23 cellular contexts compared by ENCODE assay signal in the genomic region with DNA sequence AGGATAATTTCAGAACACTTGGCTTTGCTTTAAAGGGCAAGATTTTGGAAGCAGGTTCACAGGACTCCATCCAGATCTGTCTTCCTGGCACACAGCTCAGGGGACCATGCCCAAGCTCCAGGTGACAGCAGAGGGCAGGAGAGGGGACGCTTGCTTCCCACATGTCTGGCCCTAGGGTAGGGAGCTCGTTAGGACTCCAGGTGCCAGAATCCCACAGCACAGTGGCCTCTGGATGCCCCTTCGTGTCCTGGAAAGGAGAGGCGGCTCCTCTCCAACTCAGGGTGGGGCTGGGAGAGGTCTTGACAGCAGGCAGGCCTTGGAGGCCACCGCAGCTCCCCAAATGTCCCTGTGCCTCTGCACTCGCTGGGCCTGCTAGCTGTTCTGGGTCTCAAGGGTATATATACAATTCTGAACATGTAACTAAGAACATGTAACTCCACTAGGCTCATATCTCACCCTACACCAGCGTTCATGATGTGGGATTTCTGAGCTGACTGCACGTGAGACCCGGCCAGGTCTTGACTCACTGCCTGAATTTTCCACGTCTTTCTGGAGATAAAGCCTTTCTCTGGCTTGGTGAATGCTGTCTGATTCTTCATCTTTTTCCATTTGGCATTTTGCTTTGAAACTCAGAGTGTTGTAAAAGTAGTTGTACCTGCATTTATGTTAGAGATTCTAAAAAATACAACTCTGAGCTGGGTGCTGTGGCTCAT. TPM values are rescaled to one million over a fixed set of nuclear protein-coding genes. Genes with fewer than 3 reads are reported as not detected.
DNase-seq lines count a peak whose midpoint lies in the region; ATAC-seq and TF ChIP-seq lines count a peak whose summit lies in the region.
"Had no signal": no experiment of that assay in that cellular context is flagged by ENCODE, and none has a peak within 500 bp of the region (broad histone marks: within the 10 kb centered on the region; RNA-seq: fewer than 3 reads in every experiment).

No MANE protein-coding gene starts in this region.

- H3K4me3 ChIP-seq in left ventricle myocardium inferior (no peak overlapping the region), right cardiac atrium (ENCODE audit: low read length) (no peak overlapping the region), upper lobe of right lung (no peak overlapping the region)
- H3K4me3 ChIP-seq: SJSA1, transverse colon had no signal

- H3K27me3 ChIP-seq in left ventricle myocardium inferior (ENCODE audit: low read depth), result no peaks in the 10 kb centered on the region
- H3K27me3 ChIP-seq in right cardiac atrium (ENCODE audit: control insufficient read depth, insufficient read depth), result no peaks in the 10 kb centered on the region
- H3K27me3 ChIP-seq in upper lobe of right lung, result no peaks in the 10 kb centered on the region
- H3K27me3 ChIP-seq: SJSA1 had no signal

- WGBS in right cardiac atrium, result 54% methylated on average over 10 of the region's 10 CpGs

- peak overlapping the region; percentile 34 for H3K27ac Mint-ChIP-seq in T-helper 17 cell
- H3K27ac Mint-ChIP-seq: activated naive CD8-positive, alpha-beta T cell treated with anti-CD3 and anti-CD28 coated beads, Interleukin-2, amount 50 U/mL, for 24 hours; activated T-helper 17 cell treated with anti-CD3 and anti-CD28 coated beads, Interleukin-2, amount 50 U/mL, for 72 hours; CD4-positive, CD25-positive, alpha-beta regulatory T cell; stimulated activated naive B cell treated with anti-CD40 and anti-IgM and Interleukin-4, amounts not matched to agents 10 μg/mL and 1 μg/mL and 100 μg/mL, for 72 hours had no signal

- no peaks in the 10 kb centered on the region for H3K36me3 Mint-ChIP-seq in T-helper 17 cell (ENCODE audit: low read depth)
- H3K36me3 Mint-ChIP-seq: CD4-positive, CD25-positive, alpha-beta regulatory T cell; stimulated activated naive B cell treated with anti-CD40 and anti-IgM and Interleukin-4, amounts not matched to agents 10 μg/mL and 1 μg/mL and 100 μg/mL, for 72 hours had no signal

- H3K27me3 Mint-ChIP-seq in T-helper 17 cell, result peaks cover 6% of the 10 kb centered on the region

- H3K9me3 ChIP-seq in left ventricle myocardium inferior (replicated peaks), result no peaks in the 10 kb centered on the region
- no peaks in the 10 kb centered on the region for H3K9me3 ChIP-seq in T-helper 17 cell (ENCODE audit: control insufficient read depth, low read length, poor library complexity, severe bottlenecking)
- no peaks in the 10 kb centered on the region for H3K9me3 ChIP-seq in right cardiac atrium (ENCODE audit: control insufficient read depth, low read length)
- no peaks in the 10 kb centered on the region for H3K9me3 ChIP-seq in upper lobe of right lung
- H3K9me3 ChIP-seq: SJSA1, transverse colon had no signal

- H3K36me3 ChIP-seq in left ventricle myocardium inferior (no peaks in the 10 kb centered on the region), upper lobe of right lung (no peaks in the 10 kb centered on the region)
- H3K36me3 ChIP-seq: SJSA1, transverse colon had no signal

- intact Hi-C loops in Right ventricle myocardium inferior (cut with DNase I), result no loop called here
- intact Hi-C loops in left ventricle myocardium inferior (cut with micrococcal nuclease), result no loop called here
- intact Hi-C loops in right cardiac atrium (cut with DNase I), result no loop called here
- intact Hi-C loops in upper lobe of right lung (cut with DNase I), result no loop called here

- H3K4me1 ChIP-seq in left ventricle myocardium inferior (peaks cover 4% of the 10 kb centered on the region), right cardiac atrium (ENCODE audit: control insufficient read depth, insufficient read depth, low read length) (peaks cover 3% of the 10 kb centered on the region), upper lobe of right lung (no peaks in the 10 kb centered on the region)
- H3K4me1 ChIP-seq: transverse colon had no signal

- no peak overlapping the region for H3K4me3 Mint-ChIP-seq in T-helper 17 cell
- H3K4me3 Mint-ChIP-seq: activated naive CD8-positive, alpha-beta T cell treated with anti-CD3 and anti-CD28 coated beads, Interleukin-2, amount 50 U/mL, for 24 hours; activated T-helper 17 cell treated with anti-CD3 and anti-CD28 coated beads, Interleukin-2, amount 50 U/mL, for 72 hours; CD4-positive, CD25-positive, alpha-beta regulatory T cell; central memory CD8-positive, alpha-beta T cell; stimulated activated naive B cell treated with anti-CD40 and anti-IgM and Interleukin-4, amounts not matched to agents 10 μg/mL and 1 μg/mL and 100 μg/mL, for 72 hours had no signal

- H3K27ac ChIP-seq in left ventricle myocardium inferior (replicated peaks) (no peak overlapping the region), right cardiac atrium (ENCODE audit: low read length) (no peak overlapping the region), upper lobe of right lung (no peak overlapping the region)
- H3K27ac ChIP-seq: KMS-11, SJSA1 had no signal

- TF ChIP-seq CTCF in left ventricle myocardium inferior (IDR thresholded peaks at IDR 0.05; ENCODE audit: borderline replicate concordance) (no peak), upper lobe of right lung (IDR thresholded peaks at IDR 0.05) (no peak), GM10266 (IDR thresholded peaks at IDR 0.05; ENCODE audit: control insufficient read depth, insufficient read depth, low read depth, missing control alignments) (no peak)

- peaks cover 6% of the 10 kb centered on the region for H3K4me1 Mint-ChIP-seq in T-helper 17 cell
- H3K4me1 Mint-ChIP-seq: activated naive CD8-positive, alpha-beta T cell treated with anti-CD3 and anti-CD28 coated beads, Interleukin-2, amount 50 U/mL, for 24 hours; activated T-helper 17 cell treated with anti-CD3 and anti-CD28 coated beads, Interleukin-2, amount 50 U/mL, for 72 hours; CD4-positive, CD25-positive, alpha-beta regulatory T cell; central memory CD8-positive, alpha-beta T cell; stimulated activated naive B cell treated with anti-CD40 and anti-IgM and Interleukin-4, amounts not matched to agents 10 μg/mL and 1 μg/mL and 100 μg/mL, for 72 hours had no signal

- ATAC-seq in Right ventricle myocardium inferior, result peak; percentile 50
- ATAC-seq in T-helper 17 cell, result no peak
- peak; percentile 56 to 73 for ATAC-seq in right cardiac atrium
- peak; percentile 36 for ATAC-seq in upper lobe of right lung
- no peak for ATAC-seq in GM21390 (IDR thresholded peaks at IDR 0.05; ENCODE audit: unreplicated experiment)
- ATAC-seq: activated naive CD8-positive, alpha-beta T cell treated with anti-CD3 and anti-CD28 coated beads, Interleukin-2, amount 50 U/mL, for 24 hours; activated T-helper 17 cell treated with anti-CD3 and anti-CD28 coated beads, Interleukin-2, amount 50 U/mL, for 72 hours; stimulated activated naive B cell treated with anti-CD40 and anti-IgM and Interleukin-4, amounts not matched to agents 10 μg/mL and 1 μg/mL and 100 μg/mL, for 72 hours had no signal

- DNase-seq in Right ventricle myocardium inferior (ENCODE audit: missing footprints) (no peak), left ventricle myocardium inferior (no peak), T-helper 17 cell (no peak), right cardiac atrium (peak in 2 of 3 donors; percentile 58 to 68), upper lobe of right lung (no peak), GM10266 (ENCODE audit: extremely low spot score) (no peak), NCI-H82 treated with DMSO at 0.1 percent for 48 hours (lab: John Stamatoyannopoulos, UW; ENCODE audit: unreplicated experiment) (no peak)
- DNase-seq: ACHN; activated CD4-positive, CD25-positive, alpha-beta regulatory T cell treated with anti-CD3 and anti-CD28 coated beads, Interleukin-2, amount 50 U/mL, for 72 hours; activated naive CD8-positive, alpha-beta T cell treated with anti-CD3 and anti-CD28 coated beads, Interleukin-2, amount 50 U/mL, for 24 hours; CD4-positive, CD25-positive, alpha-beta regulatory T cell; DND-41; effector memory CD4-positive, alpha-beta T cell; NCI-H1092; NCI-H2029 treated with DMSO at 0.1 percent for 48 hours; NCI-H526 treated with DMSO at 0.1 percent for 48 hours; stimulated activated naive B cell treated with anti-CD40 and anti-IgM and Interleukin-4, amounts not matched to agents 10 μg/mL and 1 μg/mL and 100 μg/mL, for 72 hours; transverse colon had no signal

RNA-seq across cellular contexts. Expression of gene MARCHF10, which starts 52.8 kb away (rescaled TPM):
- not detected for total RNA-seq in Right ventricle myocardium inferior
- not detected for total RNA-seq in left ventricle myocardium inferior
- under 1 TPM; 0.26 to 0.80 TPM for total RNA-seq in T-helper 17 cell
- not detected for total RNA-seq in right cardiac atrium
- 0.20 TPM for polyA plus RNA-seq in right cardiac atrium
- not detected for total RNA-seq in upper lobe of right lung
- total RNA-seq: CD4-positive, CD25-positive, alpha-beta regulatory T cell had no signal

Comparison
In these comparisons a context has a peak if more than half of its experiments do, and no peak if none do; other contexts are left out.
1. DNase-seq: peak in right cardiac atrium (2 of 3); none in Right ventricle myocardium inferior (single experiment), left ventricle myocardium inferior (single experiment), T-helper 17 cell (0 of 3), upper lobe of right lung (single experiment), GM10266 (single experiment) and NCI-H82 treated with DMSO at 0.1 percent for 48 hours (single experiment).
2. ATAC-seq: peak in Right ventricle myocardium inferior (single experiment), right cardiac atrium (2 of 2) and upper lobe of right lung (single experiment); none in T-helper 17 cell (single experiment) and GM21390 (single experiment).